Comparison of ENCODE assay signal across 8 cellular contexts in genomic region chr4:118398226-118399090, GRCh38. TPM values are rescaled to one million over a fixed set of nuclear protein-coding genes. Genes with fewer than 3 reads are reported as not detected.
DNase-seq lines count a peak whose midpoint lies in the region; ATAC-seq and TF ChIP-seq lines count a peak whose summit lies in the region.

No MANE protein-coding gene starts in this region.

- no peak overlapping the region for H3K4me3 ChIP-seq in PC-3 (ENCODE audit: low read length)

- H3K4me2 ChIP-seq in PC-3 (ENCODE audit: low read length): no peak overlapping the region

- no peaks in the 10 kb centered on the region for H3K4me1 ChIP-seq in PC-3 (ENCODE audit: insufficient read depth, low read length)

- no peaks in the 10 kb centered on the region for H4K20me1 ChIP-seq in PC-3 (ENCODE audit: low read length)

- H3K36me3 ChIP-seq in PC-3 (ENCODE audit: low read depth, low read length): no peaks in the 10 kb centered on the region

- H3K27ac ChIP-seq in PC-3 (ENCODE audit: low read length): no peak overlapping the region

- ATAC-seq in GM19372 (IDR thresholded peaks at IDR 0.05; ENCODE audit: low read depth, unreplicated experiment) (peak; percentile 76), HG03039 (IDR thresholded peaks at IDR 0.05; ENCODE audit: unreplicated experiment) (peak; percentile 80), PC-3 (no peak)

- POLR2A ChIA-PET in PC-3 (lab: Charles Lee; ENCODE audit: unreplicated experiment): no interaction called here

- H3F3A ChIP-seq in PC-3 (ENCODE audit: low read length, unreplicated experiment): no peaks in the 10 kb centered on the region

- TF ChIP-seq CTCF in PC-3 (conservative IDR thresholded peaks at IDR 0.05; ENCODE audit: low read depth, low read length): no peak

- no peaks in the 10 kb centered on the region for H3K9me3 ChIP-seq in PC-3 (ENCODE audit: low read length)

- intact Hi-C loops in PC-3 (cut with micrococcal nuclease): no loop called here

- H2AFZ ChIP-seq in PC-3 (ENCODE audit: low read length): no peak overlapping the region

- H3K9me2 ChIP-seq in PC-3 (replicated peaks; ENCODE audit: low read length): no peaks in the 10 kb centered on the region

- DNase-seq in DMS 273 treated with DMSO at 0.1 percent for 48 hours (lab: John Stamatoyannopoulos, UW) (peak; percentile 29), NOMO-1 (lab: John Stamatoyannopoulos, UW; ENCODE audit: unreplicated experiment in 2 of 2) (peak; percentile 68 to 89), amniotic stem cell (lab: John Stamatoyannopoulos, UW) (no peak), HUDEP-2 (lab: John Stamatoyannopoulos, UW; ENCODE audit: unreplicated experiment in 76 of 76) (no peak), PC-3 (no peak), DMS53 (lab: John Stamatoyannopoulos, UW) (no peak)

- CTCF ChIA-PET in PC-3 (lab: Charles Lee): no interaction called here

- no peaks in the 10 kb centered on the region; the same call in 1 of the 2 replicates for H3K27me3 ChIP-seq in PC-3 (ENCODE audit: low read length)

- no peaks in the 10 kb centered on the region for H3K79me2 ChIP-seq in PC-3 (ENCODE audit: low read length)

- H3K9ac ChIP-seq in PC-3 (ENCODE audit: low read length): no peak overlapping the region

- BruUV-seq in PC-3 (replicated peaks; lab: Mats Ljungman, UMichigan): no TSS peak

RNA-seq across cellular contexts. Expression of gene PRSS12, which starts 45.7 kb away (rescaled TPM):
- total RNA-seq in PC-3 (2014; rRNA removed): 0.58 and 1.5 TPM in 2 replicates

Comparison
In these comparisons a context has a peak if more than half of its experiments do, and no peak if none do; other contexts are left out.
1. DNase-seq: peak in DMS 273 treated with DMSO at 0.1 percent for 48 hours (single experiment) and NOMO-1 (2 of 2); none in amniotic stem cell (single experiment), HUDEP-2 (0 of 76), PC-3 (single experiment) and DMS53 (single experiment).